In the genomic region with DNA sequence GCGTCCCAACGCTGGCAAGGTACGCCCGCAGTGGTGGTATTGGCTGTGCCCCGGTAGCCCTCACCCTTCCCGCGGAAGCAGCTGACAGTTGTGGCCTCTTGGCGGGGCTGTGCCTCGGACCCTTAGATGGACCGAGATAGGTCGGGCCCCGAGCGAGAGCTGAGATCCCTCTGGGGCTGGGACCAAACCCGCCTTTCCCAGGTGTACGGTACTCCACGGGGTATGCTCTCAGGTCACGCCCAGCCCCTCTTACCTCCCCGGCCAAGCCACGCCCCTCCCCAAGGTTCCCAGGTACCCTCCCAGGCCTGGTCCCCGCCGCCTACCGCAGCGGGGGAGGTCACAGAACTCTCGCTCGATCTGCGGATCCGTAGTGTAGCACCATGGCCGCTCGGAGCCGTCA, we compare ENCODE assay signal across 1 cellular context.
TF ChIP-seq lines count a peak whose summit lies in the region.

No MANE protein-coding gene starts in this region.

TF ChIP-seq in endothelial cell of umbilical vein, 7 proteins besides CTCF, POLR2A, EP300 and RAD21:
- peak; percentile 36 for TF ChIP-seq EZH2 (IDR thresholded peaks at IDR 0.05; ENCODE audit: borderline replicate concordance, low read depth, low read length, severe bottlenecking)
TF ChIP-seq in endothelial cell of umbilical vein: peak in this region for 1; not testable (repeated sequence) for 6.
